In the genomic region with DNA sequence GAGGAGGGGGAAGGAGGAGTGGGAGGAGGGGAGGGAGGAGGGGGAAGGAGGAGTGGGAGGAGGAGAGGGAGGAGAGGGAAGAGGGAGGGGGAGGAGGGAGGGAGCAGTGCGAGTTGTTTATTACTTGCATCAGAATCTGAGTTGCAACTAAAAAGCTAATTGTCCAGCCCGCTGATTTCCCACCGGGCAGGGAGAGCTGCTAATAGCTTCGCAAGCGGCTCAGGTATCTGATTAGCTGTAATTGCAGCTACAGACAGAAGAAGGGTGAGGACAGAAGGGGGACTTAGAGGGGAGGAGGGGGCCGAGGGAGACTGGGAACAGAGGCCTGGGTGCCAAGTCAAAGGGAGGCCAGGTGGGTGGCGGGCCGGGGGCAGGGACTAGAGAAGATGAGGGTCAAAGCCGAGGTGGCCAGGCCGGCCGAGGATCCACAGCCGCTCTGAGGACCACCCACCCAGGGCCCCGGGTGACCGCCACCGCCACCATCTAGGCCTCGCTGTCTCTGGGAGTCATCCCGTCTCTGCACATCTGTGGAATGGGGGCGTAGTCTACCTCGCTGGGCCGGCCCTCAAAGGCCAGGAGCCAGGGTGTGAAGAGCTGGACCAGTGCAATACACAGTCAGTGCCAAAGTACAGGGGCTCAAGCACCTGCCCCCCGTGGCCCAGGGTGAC, we compare ENCODE assay signal across 2 cellular contexts.
TF ChIP-seq lines count a peak whose summit lies in the region.

No MANE protein-coding gene starts in this region.

TF ChIP-seq in HCT116, 20 proteins besides CTCF, POLR2A, EP300 and RAD21 (continued from another document):
- TF ChIP-seq, protein P1, sequence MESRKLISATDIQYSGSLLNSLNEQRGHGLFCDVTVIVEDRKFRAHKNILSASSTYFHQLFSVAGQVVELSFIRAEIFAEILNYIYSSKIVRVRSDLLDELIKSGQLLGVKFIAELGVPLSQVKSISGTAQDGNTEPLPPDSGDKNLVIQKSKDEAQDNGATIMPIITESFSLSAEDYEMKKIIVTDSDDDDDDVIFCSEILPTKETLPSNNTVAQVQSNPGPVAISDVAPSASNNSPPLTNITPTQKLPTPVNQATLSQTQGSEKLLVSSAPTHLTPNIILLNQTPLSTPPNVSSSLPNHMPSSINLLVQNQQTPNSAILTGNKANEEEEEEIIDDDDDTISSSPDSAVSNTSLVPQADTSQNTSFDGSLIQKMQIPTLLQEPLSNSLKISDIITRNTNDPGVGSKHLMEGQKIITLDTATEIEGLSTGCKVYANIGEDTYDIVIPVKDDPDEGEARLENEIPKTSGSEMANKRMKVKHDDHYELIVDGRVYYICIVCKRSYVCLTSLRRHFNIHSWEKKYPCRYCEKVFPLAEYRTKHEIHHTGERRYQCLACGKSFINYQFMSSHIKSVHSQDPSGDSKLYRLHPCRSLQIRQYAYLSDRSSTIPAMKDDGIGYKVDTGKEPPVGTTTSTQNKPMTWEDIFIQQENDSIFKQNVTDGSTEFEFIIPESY (IDR thresholded peaks at IDR 0.05; ENCODE audit: extremely low read depth, insufficient replicate concordance, low read length), result no peak
- TF ChIP-seq CBX3 (IDR thresholded peaks at IDR 0.05; ENCODE audit: low read depth) (no peak), TCF7L2 (IDR thresholded peaks at IDR 0.05; ENCODE audit: borderline replicate concordance, extremely low read depth, insufficient read depth, insufficient read length) (no peak)
- TF ChIP-seq, protein P2, sequence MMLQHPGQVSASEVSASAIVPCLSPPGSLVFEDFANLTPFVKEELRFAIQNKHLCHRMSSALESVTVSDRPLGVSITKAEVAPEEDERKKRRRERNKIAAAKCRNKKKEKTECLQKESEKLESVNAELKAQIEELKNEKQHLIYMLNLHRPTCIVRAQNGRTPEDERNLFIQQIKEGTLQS (IDR thresholded peaks at IDR 0.05), result no peak

TF ChIP-seq in SK-N-SH treated with all-trans-retinoic acid at 6 μM for 48 hours, 23 proteins besides CTCF, POLR2A, EP300 and RAD21 (continued from another document):
- TF ChIP-seq, protein P3, sequence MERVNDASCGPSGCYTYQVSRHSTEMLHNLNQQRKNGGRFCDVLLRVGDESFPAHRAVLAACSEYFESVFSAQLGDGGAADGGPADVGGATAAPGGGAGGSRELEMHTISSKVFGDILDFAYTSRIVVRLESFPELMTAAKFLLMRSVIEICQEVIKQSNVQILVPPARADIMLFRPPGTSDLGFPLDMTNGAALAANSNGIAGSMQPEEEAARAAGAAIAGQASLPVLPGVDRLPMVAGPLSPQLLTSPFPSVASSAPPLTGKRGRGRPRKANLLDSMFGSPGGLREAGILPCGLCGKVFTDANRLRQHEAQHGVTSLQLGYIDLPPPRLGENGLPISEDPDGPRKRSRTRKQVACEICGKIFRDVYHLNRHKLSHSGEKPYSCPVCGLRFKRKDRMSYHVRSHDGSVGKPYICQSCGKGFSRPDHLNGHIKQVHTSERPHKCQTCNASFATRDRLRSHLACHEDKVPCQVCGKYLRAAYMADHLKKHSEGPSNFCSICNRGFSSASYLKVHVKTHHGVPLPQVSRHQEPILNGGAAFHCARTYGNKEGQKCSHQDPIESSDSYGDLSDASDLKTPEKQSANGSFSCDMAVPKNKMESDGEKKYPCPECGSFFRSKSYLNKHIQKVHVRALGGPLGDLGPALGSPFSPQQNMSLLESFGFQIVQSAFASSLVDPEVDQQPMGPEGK (CRISPR knock-in tag; IDR thresholded peaks at IDR 0.05; ENCODE audit: borderline replicate concordance), result no peak
- TF ChIP-seq ZC3H10 (CRISPR knock-in tag; IDR thresholded peaks at IDR 0.05), result no peak
- TF ChIP-seq ZNF565 (CRISPR knock-in tag; conservative IDR thresholded peaks at IDR 0.05; ENCODE audit: low read depth), result no peak
- TF ChIP-seq BACH2 (CRISPR knock-in tag; IDR thresholded peaks at IDR 0.05; ENCODE audit: borderline replicate concordance), result no peak
- no peak for TF ChIP-seq TOX (CRISPR knock-in tag; IDR thresholded peaks at IDR 0.05; ENCODE audit: borderline replicate concordance)
- TF ChIP-seq, protein P4, sequence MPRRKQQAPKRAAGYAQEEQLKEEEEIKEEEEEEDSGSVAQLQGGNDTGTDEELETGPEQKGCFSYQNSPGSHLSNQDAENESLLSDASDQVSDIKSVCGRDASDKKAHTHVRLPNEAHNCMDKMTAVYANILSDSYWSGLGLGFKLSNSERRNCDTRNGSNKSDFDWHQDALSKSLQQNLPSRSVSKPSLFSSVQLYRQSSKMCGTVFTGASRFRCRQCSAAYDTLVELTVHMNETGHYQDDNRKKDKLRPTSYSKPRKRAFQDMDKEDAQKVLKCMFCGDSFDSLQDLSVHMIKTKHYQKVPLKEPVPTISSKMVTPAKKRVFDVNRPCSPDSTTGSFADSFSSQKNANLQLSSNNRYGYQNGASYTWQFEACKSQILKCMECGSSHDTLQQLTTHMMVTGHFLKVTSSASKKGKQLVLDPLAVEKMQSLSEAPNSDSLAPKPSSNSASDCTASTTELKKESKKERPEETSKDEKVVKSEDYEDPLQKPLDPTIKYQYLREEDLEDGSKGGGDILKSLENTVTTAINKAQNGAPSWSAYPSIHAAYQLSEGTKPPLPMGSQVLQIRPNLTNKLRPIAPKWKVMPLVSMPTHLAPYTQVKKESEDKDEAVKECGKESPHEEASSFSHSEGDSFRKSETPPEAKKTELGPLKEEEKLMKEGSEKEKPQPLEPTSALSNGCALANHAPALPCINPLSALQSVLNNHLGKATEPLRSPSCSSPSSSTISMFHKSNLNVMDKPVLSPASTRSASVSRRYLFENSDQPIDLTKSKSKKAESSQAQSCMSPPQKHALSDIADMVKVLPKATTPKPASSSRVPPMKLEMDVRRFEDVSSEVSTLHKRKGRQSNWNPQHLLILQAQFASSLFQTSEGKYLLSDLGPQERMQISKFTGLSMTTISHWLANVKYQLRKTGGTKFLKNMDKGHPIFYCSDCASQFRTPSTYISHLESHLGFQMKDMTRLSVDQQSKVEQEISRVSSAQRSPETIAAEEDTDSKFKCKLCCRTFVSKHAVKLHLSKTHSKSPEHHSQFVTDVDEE (CRISPR knock-in tag; IDR thresholded peaks at IDR 0.05), result no peak
- TF ChIP-seq, protein P5, sequence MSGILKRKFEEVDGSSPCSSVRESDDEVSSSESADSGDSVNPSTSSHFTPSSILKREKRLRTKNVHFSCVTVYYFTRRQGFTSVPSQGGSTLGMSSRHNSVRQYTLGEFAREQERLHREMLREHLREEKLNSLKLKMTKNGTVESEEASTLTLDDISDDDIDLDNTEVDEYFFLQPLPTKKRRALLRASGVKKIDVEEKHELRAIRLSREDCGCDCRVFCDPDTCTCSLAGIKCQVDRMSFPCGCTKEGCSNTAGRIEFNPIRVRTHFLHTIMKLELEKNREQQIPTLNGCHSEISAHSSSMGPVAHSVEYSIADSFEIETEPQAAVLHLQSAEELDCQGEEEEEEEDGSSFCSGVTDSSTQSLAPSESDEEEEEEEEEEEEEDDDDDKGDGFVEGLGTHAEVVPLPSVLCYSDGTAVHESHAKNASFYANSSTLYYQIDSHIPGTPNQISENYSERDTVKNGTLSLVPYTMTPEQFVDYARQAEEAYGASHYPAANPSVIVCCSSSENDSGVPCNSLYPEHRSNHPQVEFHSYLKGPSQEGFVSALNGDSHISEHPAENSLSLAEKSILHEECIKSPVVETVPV (CRISPR knock-in tag; IDR thresholded peaks at IDR 0.05), result no peak
- TF ChIP-seq ZNF8 (CRISPR knock-in tag; IDR thresholded peaks at IDR 0.05), result no peak
- TF ChIP-seq, protein P6, sequence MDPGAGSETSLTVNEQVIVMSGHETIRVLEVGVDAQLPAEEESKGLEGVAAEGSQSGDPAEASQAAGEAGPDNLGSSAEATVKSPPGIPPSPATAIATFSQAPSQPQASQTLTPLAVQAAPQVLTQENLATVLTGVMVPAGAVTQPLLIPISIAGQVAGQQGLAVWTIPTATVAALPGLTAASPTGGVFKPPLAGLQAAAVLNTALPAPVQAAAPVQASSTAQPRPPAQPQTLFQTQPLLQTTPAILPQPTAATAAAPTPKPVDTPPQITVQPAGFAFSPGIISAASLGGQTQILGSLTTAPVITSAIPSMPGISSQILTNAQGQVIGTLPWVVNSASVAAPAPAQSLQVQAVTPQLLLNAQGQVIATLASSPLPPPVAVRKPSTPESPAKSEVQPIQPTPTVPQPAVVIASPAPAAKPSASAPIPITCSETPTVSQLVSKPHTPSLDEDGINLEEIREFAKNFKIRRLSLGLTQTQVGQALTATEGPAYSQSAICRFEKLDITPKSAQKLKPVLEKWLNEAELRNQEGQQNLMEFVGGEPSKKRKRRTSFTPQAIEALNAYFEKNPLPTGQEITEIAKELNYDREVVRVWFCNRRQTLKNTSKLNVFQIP (CRISPR knock-in tag; IDR thresholded peaks at IDR 0.05; ENCODE audit: borderline replicate concordance, low read depth), result no peak
- TF ChIP-seq ZNF70 (CRISPR knock-in tag; IDR thresholded peaks at IDR 0.05), result no peak
- TF ChIP-seq, protein P7, sequence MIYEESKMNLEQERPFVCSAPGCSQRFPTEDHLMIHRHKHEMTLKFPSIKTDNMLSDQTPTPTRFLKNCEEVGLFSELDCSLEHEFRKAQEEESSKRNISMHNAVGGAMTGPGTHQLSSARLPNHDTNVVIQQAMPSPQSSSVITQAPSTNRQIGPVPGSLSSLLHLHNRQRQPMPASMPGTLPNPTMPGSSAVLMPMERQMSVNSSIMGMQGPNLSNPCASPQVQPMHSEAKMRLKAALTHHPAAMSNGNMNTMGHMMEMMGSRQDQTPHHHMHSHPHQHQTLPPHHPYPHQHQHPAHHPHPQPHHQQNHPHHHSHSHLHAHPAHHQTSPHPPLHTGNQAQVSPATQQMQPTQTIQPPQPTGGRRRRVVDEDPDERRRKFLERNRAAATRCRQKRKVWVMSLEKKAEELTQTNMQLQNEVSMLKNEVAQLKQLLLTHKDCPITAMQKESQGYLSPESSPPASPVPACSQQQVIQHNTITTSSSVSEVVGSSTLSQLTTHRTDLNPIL (CRISPR knock-in tag; IDR thresholded peaks at IDR 0.05; ENCODE audit: low read depth), result no peak
